ENCODE assay signal across 28 cellular contexts in genomic region chr6:105382918-105383317, GRCh38.
"Had no signal": no experiment of that assay in that cellular context is flagged by ENCODE, and none has a peak within 500 bp of the region (broad histone marks: within the 10 kb centered on the region; RNA-seq: fewer than 3 reads in every experiment).

No MANE protein-coding gene starts in this region.

- H3K9me3 ChIP-seq: esophagus squamous epithelium, gastroesophageal sphincter, right atrium auricular region, testis, upper lobe of left lung, vagina had no signal

- H3K4me1 ChIP-seq: right atrium auricular region had no signal

- H3K27me3 ChIP-seq: esophagus squamous epithelium, gastroesophageal sphincter, right atrium auricular region, testis, upper lobe of left lung, vagina had no signal

- H3K27ac ChIP-seq: esophagus squamous epithelium, gastroesophageal sphincter, parathyroid adenoma, right atrium auricular region, testis, upper lobe of left lung had no signal

- H3K27ac Mint-ChIP-seq: activated CD4-positive, alpha-beta T cell treated with anti-CD3 and anti-CD28 coated beads for 36 hours; activated CD8-positive, alpha-beta memory T cell treated with anti-CD3 and anti-CD28 coated beads, Interleukin-2, amount 10 ng/mL, durations not matched to agents 7 days and 5 days; activated CD8-positive, alpha-beta T cell treated with anti-CD3 and anti-CD28 coated beads, Interleukin-2, amount 10 ng/mL, durations not matched to agents 7 days and 5 days; activated naive CD4-positive, alpha-beta T cell treated with anti-CD3 and anti-CD28 coated beads, Interleukin-2, amount 50 U/mL, for 24 hours; activated naive CD8-positive, alpha-beta T cell treated with anti-CD3 and anti-CD28 coated beads, Interleukin-2, amount 50 U/mL, for 24 hours; activated T-helper 2 cell treated with anti-CD3 and anti-CD28 coated beads, Interferon-gamma antibody, Interleukin-2, Interleukin-4, amounts not matched to agents 10 μg/mL and 5 μg/mL and 100 μg/mL, durations not matched to agents 14 hours and 24 hours and 36 hours; dendritic cell treated with granulocyte-macrophage colony-stimulating factor and Interleukin-4, amounts not matched to agents 40 ng/mL and 50 ng/mL, for 4 days; mesothelial cell of epicardium had no signal

- H3K36me3 ChIP-seq: right atrium auricular region, vagina had no signal

- H3K4me3 ChIP-seq: esophagus squamous epithelium, gastroesophageal sphincter, right atrium auricular region, testis, upper lobe of left lung, vagina had no signal

- H3K4me3 Mint-ChIP-seq: activated CD4-positive, alpha-beta T cell treated with anti-CD3 and anti-CD28 coated beads for 36 hours; activated CD8-positive, alpha-beta memory T cell treated with anti-CD3 and anti-CD28 coated beads, Interleukin-2, amount 10 ng/mL, durations not matched to agents 7 days and 5 days; activated CD8-positive, alpha-beta T cell treated with anti-CD3 and anti-CD28 coated beads, Interleukin-2, amount 10 ng/mL, durations not matched to agents 7 days and 5 days; activated naive CD4-positive, alpha-beta T cell treated with anti-CD3 and anti-CD28 coated beads, Interleukin-2, amount 50 U/mL, for 24 hours; activated naive CD8-positive, alpha-beta T cell treated with anti-CD3 and anti-CD28 coated beads, Interleukin-2, amount 50 U/mL, for 24 hours; central memory CD8-positive, alpha-beta T cell; dendritic cell treated with granulocyte-macrophage colony-stimulating factor and Interleukin-4, amounts not matched to agents 40 ng/mL and 50 ng/mL, for 4 days; mesothelial cell of epicardium; naive B cell; neural crest cell had no signal

- H3K9me3 Mint-ChIP-seq: activated naive CD4-positive, alpha-beta T cell treated with anti-CD3 and anti-CD28 coated beads, Interleukin-2, amount 50 U/mL, for 24 hours; activated naive CD8-positive, alpha-beta T cell treated with anti-CD3 and anti-CD28 coated beads, Interleukin-2, amount 50 U/mL, for 24 hours; activated T-helper 2 cell treated with anti-CD3 and anti-CD28 coated beads, Interferon-gamma antibody, Interleukin-2, Interleukin-4, amounts not matched to agents 10 μg/mL and 5 μg/mL and 100 μg/mL, durations not matched to agents 14 hours and 24 hours and 36 hours; central memory CD8-positive, alpha-beta T cell; dendritic cell treated with granulocyte-macrophage colony-stimulating factor and Interleukin-4, amounts not matched to agents 40 ng/mL and 50 ng/mL, for 4 days; mesothelial cell of epicardium; naive B cell; neural crest cell had no signal

- ATAC-seq: activated CD4-positive, alpha-beta T cell treated with anti-CD3 and anti-CD28 coated beads for 36 hours; activated CD8-positive, alpha-beta memory T cell treated with anti-CD3 and anti-CD28 coated beads, Interleukin-2, amount 10 ng/mL, durations not matched to agents 7 days and 5 days; activated CD8-positive, alpha-beta T cell treated with anti-CD3 and anti-CD28 coated beads, Interleukin-2, amount 10 ng/mL, durations not matched to agents 7 days and 5 days; activated naive CD8-positive, alpha-beta T cell treated with anti-CD3 and anti-CD28 coated beads, Interleukin-2, amount 50 U/mL, for 24 hours; gastroesophageal sphincter had no signal

- H2AFZ ChIP-seq: parathyroid adenoma had no signal

- DNase-seq: activated CD4-positive, alpha-beta T cell treated with anti-CD3 and anti-CD28 coated beads for 36 hours; activated CD4-positive, CD25-positive, alpha-beta regulatory T cell; activated CD8-positive, alpha-beta memory T cell treated with anti-CD3 and anti-CD28 coated beads, Interleukin-2, amount 10 ng/mL, durations not matched to agents 7 days and 5 days; activated CD8-positive, alpha-beta T cell treated with anti-CD3 and anti-CD28 coated beads, Interleukin-2, amount 10 ng/mL, durations not matched to agents 7 days and 5 days; activated naive CD8-positive, alpha-beta T cell treated with anti-CD3 and anti-CD28 coated beads, Interleukin-2, amount 50 U/mL, for 24 hours; activated T-cell treated with anti-CD3 and anti-CD28 coated beads, Interleukin-2, amount 50 U/mL, for 48 hours; amygdala; effector CD4-positive, alpha-beta T cell; esophagus squamous epithelium; head of caudate nucleus; hypothalamus; naive B cell; occipital lobe; stimulated activated CD4-positive, alpha-beta T cell treated with anti-CD3 and anti-CD28 coated beads, Interleukin-15, amount 100 ng/mL, for 24 hours; stimulated activated CD4-positive, alpha-beta T cell treated with anti-CD3 and anti-CD28 coated beads, Interleukin-2, amount 100 ng/mL, for 24 hours; stimulated activated naive CD4-positive, alpha-beta T cell; testis; upper lobe of left lung had no signal

- H3K27me3 Mint-ChIP-seq: activated CD4-positive, alpha-beta T cell treated with anti-CD3 and anti-CD28 coated beads for 36 hours; activated CD8-positive, alpha-beta memory T cell treated with anti-CD3 and anti-CD28 coated beads, Interleukin-2, amount 10 ng/mL, durations not matched to agents 7 days and 5 days; activated naive CD4-positive, alpha-beta T cell treated with anti-CD3 and anti-CD28 coated beads, Interleukin-2, amount 50 U/mL, for 24 hours; activated naive CD8-positive, alpha-beta T cell treated with anti-CD3 and anti-CD28 coated beads, Interleukin-2, amount 50 U/mL, for 24 hours; central memory CD8-positive, alpha-beta T cell; dendritic cell treated with granulocyte-macrophage colony-stimulating factor and Interleukin-4, amounts not matched to agents 40 ng/mL and 50 ng/mL, for 4 days; naive B cell had no signal

- H3K9ac ChIP-seq: parathyroid adenoma had no signal
